ENCODE assay signal across 9 cellular contexts in the genomic region with DNA sequence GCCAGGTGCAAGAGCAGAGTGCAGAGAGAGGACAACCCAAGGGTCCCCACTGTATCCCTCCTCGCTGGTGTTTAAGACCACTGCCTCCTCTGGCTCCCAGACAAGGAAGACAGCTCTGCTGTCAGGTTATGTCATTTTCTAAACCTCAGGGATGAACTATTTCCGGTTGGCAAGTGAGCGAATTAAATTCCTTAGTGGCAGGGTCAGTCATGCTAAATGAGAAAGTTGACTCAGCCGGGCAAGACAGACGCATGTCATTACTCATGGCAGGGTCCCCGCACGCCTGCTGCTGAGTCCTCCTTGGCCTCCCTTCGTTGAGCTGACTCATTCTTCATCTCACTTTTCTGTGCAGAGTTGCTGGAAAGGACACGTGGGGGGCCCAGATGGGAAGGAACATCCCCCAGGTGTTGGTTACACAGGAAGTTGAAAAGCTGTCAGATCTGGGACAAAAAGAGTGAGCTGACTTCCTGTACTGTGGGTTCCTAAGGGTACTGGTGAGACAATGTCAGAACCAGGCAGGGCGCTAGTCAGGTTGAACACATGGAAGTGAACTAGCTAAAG. TPM values are rescaled to one million over a fixed set of nuclear protein-coding genes. Genes with fewer than 3 reads are reported as not detected.
DNase-seq lines count a peak whose midpoint lies in the region; ATAC-seq and TF ChIP-seq lines count a peak whose summit lies in the region.
"Had no signal": no experiment of that assay in that cellular context is flagged by ENCODE, and none has a peak within 500 bp of the region (broad histone marks: within the 10 kb centered on the region; RNA-seq: fewer than 3 reads in every experiment).

No MANE protein-coding gene starts in this region.

- peaks cover 0 to 2% of the 10 kb centered on the region in 2 donors for H3K27me3 Mint-ChIP-seq in T-cell

- H3K27ac Mint-ChIP-seq in T-cell: peak overlapping the region; percentile 47 to 85

- peak; percentile 89 to 97 (median 92) for ATAC-seq in T-cell (replicated peaks in 1 of 4)
- no peak for ATAC-seq in omental fat pad (ENCODE audit: low FRiP score)

- CTCF ChIA-PET in T-cell (lab: Charles Lee): no interaction called here

- no peak for TF ChIP-seq CTCF in omental fat pad (IDR thresholded peaks at IDR 0.05)

- no peaks in the 10 kb centered on the region for H3K36me3 Mint-ChIP-seq in T-cell

- peaks cover 33 to 57% (median 41%) of the 10 kb centered on the region in 3 donors for H3K4me1 Mint-ChIP-seq in T-cell

- peak overlapping the region in 2 of 3 donors; percentile 4 to 66 for H3K4me3 Mint-ChIP-seq in T-cell

- POLR2A ChIA-PET in T-cell (lab: Charles Lee): no interaction called here

- peaks cover 3 to 6% (median 5%) of the 10 kb centered on the region in 3 donors for H3K9me3 Mint-ChIP-seq in T-cell

- DNase-seq in HCEC 1CT (peak; percentile 88), T-cell (peak in 31 of 34 experiments; percentile 10 to 61 (median 24)), amniotic epithelial cell (ENCODE audit: low read depth) (peak; percentile 30), medulla oblongata (ENCODE audit: extremely low spot score) (no peak), NCI-H2196 treated with DMSO at 0.1 percent for 48 hours (lab: John Stamatoyannopoulos, UW; ENCODE audit: unreplicated experiment) (no peak), omental fat pad (ENCODE audit: low spot score) (no peak), amygdala (lab: John Stamatoyannopoulos, UW) (no peak)
- DNase-seq in stimulated activated CD4-positive, alpha-beta T cell treated with anti-CD3 and anti-CD28 coated beads, Interleukin-12 subunit alpha, Interleukin-12 subunit beta, amount 100 ng/mL, for 48 hours (ENCODE audit: low read depth in 2 of 3, low spot score in 1 of 3): peak; percentile 56 to 84 (median 73)

RNA-seq across cellular contexts. Expression of gene UCN3, which starts 47.1 kb away (rescaled TPM):
- total RNA-seq in T-cell: not detected
- total RNA-seq in omental fat pad: not detected
- total RNA-seq: thoracic aorta had no signal

Comparison
In these comparisons a context has a peak if more than half of its experiments do, and no peak if none do; other contexts are left out.
1. DNase-seq: peak in HCEC 1CT (single experiment), T-cell (31 of 34), amniotic epithelial cell (single experiment) and stimulated activated CD4-positive, alpha-beta T cell treated with anti-CD3 and anti-CD28 coated beads, Interleukin-12 subunit alpha, Interleukin-12 subunit beta, amount 100 ng/mL, for 48 hours (3 of 3); none in medulla oblongata (single experiment), NCI-H2196 treated with DMSO at 0.1 percent for 48 hours (single experiment), omental fat pad (single experiment) and amygdala (0 of 56).